Comparison of ENCODE assay signal across 1 cellular context in the genomic region with DNA sequence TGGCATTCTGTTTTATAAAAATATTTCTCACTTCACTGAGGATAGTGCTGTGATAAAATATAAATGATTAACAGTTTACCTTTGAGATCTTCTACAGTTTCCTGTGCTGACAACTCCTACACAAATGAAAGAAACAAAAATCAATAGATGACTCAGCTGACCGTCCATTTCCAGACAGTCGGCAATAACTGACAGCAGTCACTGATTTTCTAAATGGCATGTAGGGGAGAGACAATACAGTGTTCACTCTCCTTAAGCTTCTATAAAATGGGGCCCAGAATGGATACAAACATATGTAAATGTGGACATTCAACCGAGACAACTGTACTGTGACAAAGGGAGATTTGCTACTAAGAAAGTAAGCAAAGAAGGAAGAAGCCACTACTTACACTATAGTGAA.
TF ChIP-seq lines count a peak whose summit lies in the region.

No MANE protein-coding gene starts in this region.

TF ChIP-seq in HepG2, 621 proteins besides CTCF, POLR2A, EP300 and RAD21 (continued from another document and continues in another):
- TF ChIP-seq, protein P1, sequence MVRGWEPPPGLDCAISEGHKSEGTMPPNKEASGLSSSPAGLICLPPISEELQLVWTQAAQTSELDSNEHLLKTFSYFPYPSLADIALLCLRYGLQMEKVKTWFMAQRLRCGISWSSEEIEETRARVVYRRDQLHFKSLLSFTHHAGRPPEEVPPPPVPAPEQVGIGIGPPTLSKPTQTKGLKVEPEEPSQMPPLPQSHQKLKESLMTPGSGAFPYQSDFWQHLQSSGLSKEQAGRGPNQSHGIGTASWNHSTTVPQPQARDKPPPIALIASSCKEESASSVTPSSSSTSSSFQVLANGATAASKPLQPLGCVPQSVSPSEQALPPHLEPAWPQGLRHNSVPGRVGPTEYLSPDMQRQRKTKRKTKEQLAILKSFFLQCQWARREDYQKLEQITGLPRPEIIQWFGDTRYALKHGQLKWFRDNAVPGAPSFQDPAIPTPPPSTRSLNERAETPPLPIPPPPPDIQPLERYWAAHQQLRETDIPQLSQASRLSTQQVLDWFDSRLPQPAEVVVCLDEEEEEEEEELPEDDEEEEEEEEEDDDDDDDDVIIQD (CRISPR knock-in tag; IDR thresholded peaks at IDR 0.05; ENCODE audit: low read depth) = peak; percentile 28; the same call in 1 of the 2 replicates
- TF ChIP-seq, protein P2, sequence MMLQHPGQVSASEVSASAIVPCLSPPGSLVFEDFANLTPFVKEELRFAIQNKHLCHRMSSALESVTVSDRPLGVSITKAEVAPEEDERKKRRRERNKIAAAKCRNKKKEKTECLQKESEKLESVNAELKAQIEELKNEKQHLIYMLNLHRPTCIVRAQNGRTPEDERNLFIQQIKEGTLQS (CRISPR knock-in tag; IDR thresholded peaks at IDR 0.05) = 0 out of 2 replicates have a peak, but pooled peaks have one; percentile 55
- TF ChIP-seq CREB1 (IDR thresholded peaks at IDR 0.05) = no peak
- peak; percentile 44 for TF ChIP-seq CREB1 (CRISPR knock-in tag; IDR thresholded peaks at IDR 0.05)
- peak; percentile 33; the same call in 1 of the 2 replicates for TF ChIP-seq PAXIP1 (CRISPR knock-in tag; conservative IDR thresholded peaks at IDR 0.05)
- 0 out of 2 replicates have a peak, but pooled peaks have one; percentile 28 for TF ChIP-seq JUNB (CRISPR knock-in tag; IDR thresholded peaks at IDR 0.05; ENCODE audit: borderline replicate concordance)
- 0 out of 2 replicates have a peak, but pooled peaks have one; percentile 10 for TF ChIP-seq CEBPG (CRISPR knock-in tag; IDR thresholded peaks at IDR 0.05)
- peak; percentile 44; the same call in 1 of the 2 replicates for TF ChIP-seq TCF7 (IDR thresholded peaks at IDR 0.05; ENCODE audit: low read depth)
- TF ChIP-seq, protein P3, sequence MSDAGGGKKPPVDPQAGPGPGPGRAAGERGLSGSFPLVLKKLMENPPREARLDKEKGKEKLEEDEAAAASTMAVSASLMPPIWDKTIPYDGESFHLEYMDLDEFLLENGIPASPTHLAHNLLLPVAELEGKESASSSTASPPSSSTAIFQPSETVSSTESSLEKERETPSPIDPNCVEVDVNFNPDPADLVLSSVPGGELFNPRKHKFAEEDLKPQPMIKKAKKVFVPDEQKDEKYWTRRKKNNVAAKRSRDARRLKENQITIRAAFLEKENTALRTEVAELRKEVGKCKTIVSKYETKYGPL (CRISPR knock-in tag; IDR thresholded peaks at IDR 0.05) = no peak
- 0 out of 2 replicates have a peak, but pooled peaks have one; percentile 22 for TF ChIP-seq ARID3A (IDR thresholded peaks at IDR 0.05; ENCODE audit: low read depth, low read length)
- peak; percentile 88; the same call in 1 of the 2 replicates for TF ChIP-seq JUND (CRISPR knock-in tag; IDR thresholded peaks at IDR 0.05)
- peak; percentile 61 for TF ChIP-seq ARID5B (CRISPR knock-in tag; IDR thresholded peaks at IDR 0.05)
- 0 out of 2 replicates have a peak, but pooled peaks have one; percentile 51 for TF ChIP-seq HNF1A (IDR thresholded peaks at IDR 0.05; ENCODE audit: low read depth)
- TF ChIP-seq HNF1A (CRISPR knock-in tag; IDR thresholded peaks at IDR 0.05; ENCODE audit: borderline replicate concordance) = no peak
- TF ChIP-seq KAT2B (IDR thresholded peaks at IDR 0.05; ENCODE audit: borderline replicate concordance, low read depth, low read length) = peak; percentile 14; the same call in 1 of the 2 replicates
- peak; percentile 69 for TF ChIP-seq GATAD2A (CRISPR knock-in tag; IDR thresholded peaks at IDR 0.05)
- TF ChIP-seq ETV5 (CRISPR knock-in tag; IDR thresholded peaks at IDR 0.05; ENCODE audit: borderline replicate concordance) = peak; percentile 54; the same call in 1 of the 2 replicates
- no peak for TF ChIP-seq ZFYVE20 (CRISPR knock-in tag; IDR thresholded peaks at IDR 0.05; ENCODE audit: borderline replicate concordance, low read depth)
- TF ChIP-seq ONECUT2 (CRISPR knock-in tag; IDR thresholded peaks at IDR 0.05) = peak; percentile 87
- TF ChIP-seq ELF3 (CRISPR knock-in tag; IDR thresholded peaks at IDR 0.05) = peak; percentile 49; the same call in 1 of the 2 replicates
- TF ChIP-seq SOX5 (CRISPR knock-in tag; IDR thresholded peaks at IDR 0.05; ENCODE audit: borderline replicate concordance) = peak; percentile 64; the same call in 1 of the 2 replicates
- peak; percentile 73; the same call in 1 of the 2 replicates for TF ChIP-seq FOSL1 (CRISPR knock-in tag; IDR thresholded peaks at IDR 0.05; ENCODE audit: borderline replicate concordance)
- peak; percentile 77 for TF ChIP-seq TFAP4 (IDR thresholded peaks at IDR 0.05; ENCODE audit: borderline replicate concordance, low read depth)
- no peak for TF ChIP-seq SOX13 (IDR thresholded peaks at IDR 0.05)
- TF ChIP-seq SOX13 (CRISPR knock-in tag; conservative IDR thresholded peaks at IDR 0.05 in 1 of 2, IDR thresholded peaks at IDR 0.05 in 1 of 2) = peak in 1 of 2 experiments; percentile 49; a peak in 1 of 4 replicates
- peak; percentile 74 for TF ChIP-seq KAT8 (CRISPR knock-in tag; IDR thresholded peaks at IDR 0.05)
- TF ChIP-seq, protein P4, sequence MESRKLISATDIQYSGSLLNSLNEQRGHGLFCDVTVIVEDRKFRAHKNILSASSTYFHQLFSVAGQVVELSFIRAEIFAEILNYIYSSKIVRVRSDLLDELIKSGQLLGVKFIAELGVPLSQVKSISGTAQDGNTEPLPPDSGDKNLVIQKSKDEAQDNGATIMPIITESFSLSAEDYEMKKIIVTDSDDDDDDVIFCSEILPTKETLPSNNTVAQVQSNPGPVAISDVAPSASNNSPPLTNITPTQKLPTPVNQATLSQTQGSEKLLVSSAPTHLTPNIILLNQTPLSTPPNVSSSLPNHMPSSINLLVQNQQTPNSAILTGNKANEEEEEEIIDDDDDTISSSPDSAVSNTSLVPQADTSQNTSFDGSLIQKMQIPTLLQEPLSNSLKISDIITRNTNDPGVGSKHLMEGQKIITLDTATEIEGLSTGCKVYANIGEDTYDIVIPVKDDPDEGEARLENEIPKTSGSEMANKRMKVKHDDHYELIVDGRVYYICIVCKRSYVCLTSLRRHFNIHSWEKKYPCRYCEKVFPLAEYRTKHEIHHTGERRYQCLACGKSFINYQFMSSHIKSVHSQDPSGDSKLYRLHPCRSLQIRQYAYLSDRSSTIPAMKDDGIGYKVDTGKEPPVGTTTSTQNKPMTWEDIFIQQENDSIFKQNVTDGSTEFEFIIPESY (CRISPR knock-in tag; IDR thresholded peaks at IDR 0.05) = no peak
- TF ChIP-seq ZNF644 (CRISPR knock-in tag; IDR thresholded peaks at IDR 0.05; ENCODE audit: low read depth) = peak; percentile 18; the same call in 1 of the 2 replicates
- TF ChIP-seq RXRB (CRISPR knock-in tag; IDR thresholded peaks at IDR 0.05; ENCODE audit: borderline replicate concordance) = peak; percentile 36; the same call in 1 of the 2 replicates
